In genomic region chr1:68383092-68383491, GRCh38 we compare ENCODE assay signal across 19 cellular contexts.
"Had no signal": no experiment of that assay in that cellular context is flagged by ENCODE, and none has a peak within 500 bp of the region (broad histone marks: within the 10 kb centered on the region; RNA-seq: fewer than 3 reads in every experiment).

No MANE protein-coding gene starts in this region.

- H3K36me3 ChIP-seq: neural progenitor cell, right lobe of liver had no signal

- H3K4me1 Mint-ChIP-seq: activated naive CD8-positive, alpha-beta T cell treated with anti-CD3 and anti-CD28 coated beads, Interleukin-2, amount 50 U/mL, for 24 hours; activated T-helper 17 cell treated with anti-CD3 and anti-CD28 coated beads, Interleukin-2, amount 50 U/mL, for 72 hours; endodermal cell had no signal

- H3K27ac Mint-ChIP-seq: activated naive CD4-positive, alpha-beta T cell treated with anti-CD3 and anti-CD28 coated beads for 36 hours; activated naive CD8-positive, alpha-beta T cell treated with anti-CD3 and anti-CD28 coated beads, Interleukin-2, amount 50 U/mL, for 24 hours; activated T-helper 17 cell treated with anti-CD3 and anti-CD28 coated beads, Interleukin-2, amount 50 U/mL, for 72 hours; endodermal cell; neural progenitor cell had no signal

- H2AFZ ChIP-seq: neural progenitor cell had no signal

- H3K4me1 ChIP-seq: neural progenitor cell, right lobe of liver had no signal

- ATAC-seq: activated naive CD8-positive, alpha-beta T cell treated with anti-CD3 and anti-CD28 coated beads, Interleukin-2, amount 50 U/mL, for 24 hours; activated T-helper 17 cell treated with anti-CD3 and anti-CD28 coated beads, Interleukin-2, amount 50 U/mL, for 72 hours; left colon; right lobe of liver; stimulated activated naive CD8-positive, alpha-beta T cell treated with anti-CD3 and anti-CD28 coated beads, Interleukin-15, Interleukin-2, amounts not matched to agents 100 U/mL and 50 U/mL, for 24 hours had no signal

- H3K4me3 ChIP-seq: dorsolateral prefrontal cortex, lung, neural progenitor cell, right lobe of liver, smooth muscle cell had no signal

- H3K27me3 Mint-ChIP-seq: activated naive CD8-positive, alpha-beta T cell treated with anti-CD3 and anti-CD28 coated beads, Interleukin-2, amount 50 U/mL, for 24 hours had no signal

- H3K4me2 ChIP-seq: neural progenitor cell, smooth muscle cell had no signal

- H3K27me3 ChIP-seq: dorsolateral prefrontal cortex, neural progenitor cell, right lobe of liver had no signal

- H3K27ac ChIP-seq: neural progenitor cell, right lobe of liver had no signal

- H3K9ac ChIP-seq: neural progenitor cell had no signal

- H3K9me3 Mint-ChIP-seq: activated naive CD8-positive, alpha-beta T cell treated with anti-CD3 and anti-CD28 coated beads, Interleukin-2, amount 50 U/mL, for 24 hours; activated T-helper 17 cell treated with anti-CD3 and anti-CD28 coated beads, Interleukin-2, amount 50 U/mL, for 72 hours had no signal

- H3K4me3 Mint-ChIP-seq: activated naive CD4-positive, alpha-beta T cell treated with anti-CD3 and anti-CD28 coated beads for 36 hours; activated naive CD8-positive, alpha-beta T cell treated with anti-CD3 and anti-CD28 coated beads, Interleukin-2, amount 50 U/mL, for 24 hours; activated T-helper 17 cell treated with anti-CD3 and anti-CD28 coated beads, Interleukin-2, amount 50 U/mL, for 72 hours; endodermal cell; neural progenitor cell had no signal

- DNase-seq: activated CD4-positive, CD25-positive, alpha-beta regulatory T cell treated with anti-CD3 and anti-CD28 coated beads, Interleukin-2, amount 50 U/mL, for 72 hours; activated naive CD4-positive, alpha-beta T cell treated with anti-CD3 and anti-CD28 coated beads for 36 hours; activated naive CD8-positive, alpha-beta T cell treated with anti-CD3 and anti-CD28 coated beads, Interleukin-2, amount 50 U/mL, for 24 hours; aorta; dorsolateral prefrontal cortex; endodermal cell; foreskin fibroblast; left colon; naive B cell; right lobe of liver; stimulated activated CD4-positive, alpha-beta T cell treated with anti-CD3 and anti-CD28 coated beads, Interleukin-4, amount 100 ng/mL, for 4 hours; stimulated activated CD8-positive, alpha-beta memory T cell treated with anti-CD3 and anti-CD28 coated beads, Interleukin-4, amount 100 ng/mL, for 48 hours; stimulated activated naive CD8-positive, alpha-beta T cell treated with anti-CD3 and anti-CD28 coated beads, Interleukin-15, Interleukin-2, amounts not matched to agents 100 U/mL and 50 U/mL, for 24 hours; T1000; trophoblast cell had no signal

- H3K9me3 ChIP-seq: right lobe of liver had no signal
